6 cellular contexts compared by ENCODE assay signal in the genomic region with DNA sequence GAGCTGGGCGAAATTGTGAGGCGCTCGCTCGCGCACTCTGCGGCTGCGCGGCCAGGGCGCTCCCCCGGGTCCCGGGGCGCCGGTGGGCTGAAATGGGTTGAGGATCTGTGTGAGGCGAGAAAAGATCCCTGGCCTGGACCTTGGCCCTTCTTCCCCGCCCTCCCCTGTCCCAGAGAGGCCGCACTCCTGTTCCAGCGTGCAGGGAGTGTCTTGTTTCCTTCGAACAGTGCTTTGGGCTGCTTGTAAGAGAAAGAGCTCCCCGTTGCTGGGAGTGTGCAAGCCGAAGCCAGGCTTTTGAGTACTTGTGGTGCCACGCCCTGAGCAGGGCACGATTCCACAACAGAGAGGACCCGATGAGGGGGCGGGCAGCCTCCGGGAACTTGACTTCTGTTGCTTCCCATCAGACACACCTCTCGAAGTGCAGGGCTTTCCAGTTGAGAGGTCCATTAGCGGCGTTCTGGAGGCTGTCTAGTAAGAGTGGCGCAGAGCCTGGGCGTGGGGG. TPM values are rescaled to one million over a fixed set of nuclear protein-coding genes. Genes with fewer than 3 reads are reported as not detected.
A peak's percentile ranks its signal among the peaks of the same experiment; 100 is the strongest.
DNase-seq lines count a peak whose midpoint lies in the region; ATAC-seq and TF ChIP-seq lines count a peak whose summit lies in the region.

No MANE protein-coding gene starts in this region.

- no peak for TF ChIP-seq CTCF in LNCaP clone FGC (IDR thresholded peaks at IDR 0.05; ENCODE audit: control insufficient read depth, extremely low read depth, insufficient read depth)

- H3K4me3 ChIP-seq in CD8-positive, alpha-beta memory T cell (ENCODE audit: low read length): peak overlapping the region; percentile 91
- H3K4me3 ChIP-seq in LNCaP clone FGC (ENCODE audit: low read depth, low read length) (peak overlapping the region; percentile 87), esophagus (ENCODE audit: low read depth in 1 of 2, low read length in 2 of 2) (peak overlapping the region; percentile 64 to 77)

- no peaks in the 10 kb centered on the region for H3K27me3 ChIP-seq in CD8-positive, alpha-beta memory T cell (ENCODE audit: insufficient read depth, low read length, poor library complexity, severe bottlenecking)
- H3K27me3 ChIP-seq in esophagus (ENCODE audit: control insufficient read depth in 1 of 2, insufficient read depth in 2 of 2, low read length in 2 of 2): no peaks in the 10 kb centered on the region

- H3K9me3 ChIP-seq in CD8-positive, alpha-beta memory T cell (ENCODE audit: low read length): no peaks in the 10 kb centered on the region
- no peaks in the 10 kb centered on the region for H3K9me3 ChIP-seq in esophagus (ENCODE audit: control insufficient read depth in 2 of 2, insufficient read depth in 1 of 2, low read depth in 1 of 2, low read length in 1 of 2)

- WGBS in esophagus, 2 donors: 1 to 2% methylated on average over 29 to 30 of the region's 30 CpGs

- ATAC-seq in stimulated activated memory B cell treated with anti-CD40 and anti-IgM and Interleukin-4, amounts not matched to agents 10 μg/mL and 1 μg/mL and 100 μg/mL, for 72 hours: no peak

- peak overlapping the region; percentile 81 for H3K27ac ChIP-seq in CD8-positive, alpha-beta memory T cell (ENCODE audit: low read depth, low read length)
- H3K27ac ChIP-seq in esophagus (ENCODE audit: low read depth in 2 of 2, low read length in 1 of 2): peak overlapping the region; percentile 79 to 89

- peak overlapping the region; percentile 88 to 96 (median 92) for H3K4me3 Mint-ChIP-seq in CD8-positive, alpha-beta memory T cell
- peak overlapping the region; percentile 88 for H3K4me3 Mint-ChIP-seq in stimulated activated memory B cell treated with anti-CD40 and anti-IgM and Interleukin-4, amounts not matched to agents 10 μg/mL and 1 μg/mL and 100 μg/mL, for 72 hours

- H3K36me3 ChIP-seq in CD8-positive, alpha-beta memory T cell (ENCODE audit: insufficient read depth, low read length): peaks cover 15% of the 10 kb centered on the region
- H3K36me3 ChIP-seq in esophagus (ENCODE audit: control insufficient read depth in 2 of 2, insufficient read depth in 2 of 2, low read length in 1 of 2): peaks cover under 1 to 18% of the 10 kb centered on the region in 2 donors

- DNase-seq in CD8-positive, alpha-beta memory T cell: no peak
- DNase-seq in LNCaP clone FGC (ENCODE audit: low read depth): no peak
- no peak for DNase-seq in activated CD8-positive, alpha-beta memory T cell treated with anti-CD3 and anti-CD28 coated beads, Interleukin-2, amount 50 U/mL, for 4 hours
- DNase-seq in stimulated activated CD8-positive, alpha-beta memory T cell treated with anti-CD3 and anti-CD28 coated beads, Interleukin-4, amount 100 ng/mL, for 48 hours: no peak

- H3K36me3 Mint-ChIP-seq in CD8-positive, alpha-beta memory T cell: peaks cover 0 to 28% (median 3%) of the 10 kb centered on the region in 3 donors
- H3K36me3 Mint-ChIP-seq in stimulated activated memory B cell treated with anti-CD40 and anti-IgM and Interleukin-4, amounts not matched to agents 10 μg/mL and 1 μg/mL and 100 μg/mL, for 72 hours: peaks cover 9% of the 10 kb centered on the region

- CTCF ChIA-PET in CD8-positive, alpha-beta memory T cell (lab: Charles Lee): interaction anchor here (1.1 to 1.9 kb wide), 5 partner anchors 10 to 21 kb away, joined by 3 to 5 read pairs (median 3); no protein-coding TSS in a partner anchor

- H3K9me3 Mint-ChIP-seq in CD8-positive, alpha-beta memory T cell: peaks cover 0 to 3% (median 0%) of the 10 kb centered on the region in 5 donors
- no peaks in the 10 kb centered on the region for H3K9me3 Mint-ChIP-seq in stimulated activated memory B cell treated with anti-CD40 and anti-IgM and Interleukin-4, amounts not matched to agents 10 μg/mL and 1 μg/mL and 100 μg/mL, for 72 hours

- peaks cover 17 to 31% (median 23%) of the 10 kb centered on the region in 3 donors for H3K4me1 Mint-ChIP-seq in CD8-positive, alpha-beta memory T cell
- peaks cover 41% of the 10 kb centered on the region for H3K4me1 Mint-ChIP-seq in stimulated activated memory B cell treated with anti-CD40 and anti-IgM and Interleukin-4, amounts not matched to agents 10 μg/mL and 1 μg/mL and 100 μg/mL, for 72 hours

- POLR2A ChIA-PET in CD8-positive, alpha-beta memory T cell (lab: Charles Lee): interaction anchor here (0.6 to 1.8 kb wide), 7 partner anchors 16 to 357 kb away, joined by 3 to 8 read pairs (median 4); partner anchors contain the start of genes ENDOG, PTPA, SH3GLB2 and ZDHHC12

- H3K27me3 Mint-ChIP-seq in CD8-positive, alpha-beta memory T cell: peaks cover 0 to 3% of the 10 kb centered on the region in 2 donors
- H3K27me3 Mint-ChIP-seq in stimulated activated memory B cell treated with anti-CD40 and anti-IgM and Interleukin-4, amounts not matched to agents 10 μg/mL and 1 μg/mL and 100 μg/mL, for 72 hours: no peaks in the 10 kb centered on the region

- H3K4me1 ChIP-seq in CD8-positive, alpha-beta memory T cell (ENCODE audit: insufficient read depth, low read length): peaks cover 23% of the 10 kb centered on the region
- peaks cover 6 to 26% of the 10 kb centered on the region in 2 donors for H3K4me1 ChIP-seq in esophagus (ENCODE audit: control insufficient read depth in 2 of 2, insufficient read depth in 2 of 2, low read length in 1 of 2)

- H3K27ac Mint-ChIP-seq in CD8-positive, alpha-beta memory T cell: peak overlapping the region in 6 of 8 donors; percentile 41 to 96 (median 80)
- peak overlapping the region; percentile 68 for H3K27ac Mint-ChIP-seq in stimulated activated memory B cell treated with anti-CD40 and anti-IgM and Interleukin-4, amounts not matched to agents 10 μg/mL and 1 μg/mL and 100 μg/mL, for 72 hours

RNA-seq across cellular contexts. Expression of gene DOLPP1, which starts 0.5 kb away (rescaled TPM):
- 10 to 100 TPM; 27.8 to 30.2 TPM for total RNA-seq in CD8-positive, alpha-beta memory T cell
- polyA plus RNA-seq in CD8-positive, alpha-beta memory T cell: 15.3 TPM
- 10 to 100 TPM; 11.4 to 16.5 TPM for polyA plus RNA-seq in esophagus

RNA-seq across cellular contexts. Expression of gene CRAT, which starts 29.2 kb away (rescaled TPM):
- 1 to 10 TPM; 9.8 to 10.0 TPM for total RNA-seq in CD8-positive, alpha-beta memory T cell
- polyA plus RNA-seq in CD8-positive, alpha-beta memory T cell: 20.1 TPM
- 10 to 100 TPM; 26.6 to 36.7 TPM for polyA plus RNA-seq in esophagus

RNA-seq across cellular contexts. Expression of gene PTPA, which starts 29.8 kb away (rescaled TPM):
- 100 to 1,000 TPM; 107 to 116 TPM for total RNA-seq in CD8-positive, alpha-beta memory T cell
- polyA plus RNA-seq in CD8-positive, alpha-beta memory T cell: 15.6 TPM
- 100 to 1,000 TPM in 1 of 2 donors, 10 to 100 TPM in 1; 80.0 to 126 TPM for polyA plus RNA-seq in esophagus

RNA-seq across cellular contexts. Expression of gene MIGA2, which starts 45.0 kb away (rescaled TPM):
- total RNA-seq in CD8-positive, alpha-beta memory T cell: 10 to 100 TPM; 35.5 to 38.8 TPM
- 13.0 TPM for polyA plus RNA-seq in CD8-positive, alpha-beta memory T cell
- 10 to 100 TPM; 25.5 to 36.2 TPM for polyA plus RNA-seq in esophagus

RNA-seq across cellular contexts. Expression of gene SH3GLB2, which starts 53.3 kb away (rescaled TPM):
- total RNA-seq in CD8-positive, alpha-beta memory T cell: 10 to 100 TPM; 55.0 to 58.3 TPM
- polyA plus RNA-seq in CD8-positive, alpha-beta memory T cell: 36.2 TPM
- 100 to 1,000 TPM; 144 to 183 TPM for polyA plus RNA-seq in esophagus
